Comparison of ENCODE assay signal across 1 cellular context in genomic region chr1:45544530-45544929, GRCh38.
TF ChIP-seq lines count a peak whose summit lies in the region.

No MANE protein-coding gene starts in this region.

TF ChIP-seq in endothelial cell of umbilical vein, 7 proteins besides CTCF, POLR2A, EP300 and RAD21:
- TF ChIP-seq MAX (IDR thresholded peaks at IDR 0.05; ENCODE audit: insufficient read depth, insufficient read length), result no peak
- no peak for TF ChIP-seq EZH2 (IDR thresholded peaks at IDR 0.05; ENCODE audit: borderline replicate concordance, low read depth, low read length, severe bottlenecking)
- no peak for TF ChIP-seq POLR2AphosphoS5 (IDR thresholded peaks at IDR 0.05; ENCODE audit: insufficient read depth, low read depth, low read length)
- TF ChIP-seq GATA2 (IDR thresholded peaks at IDR 0.05; ENCODE audit: insufficient read depth, insufficient read length, low read depth, low read length), result no peak
- no peak for TF ChIP-seq MYC (IDR thresholded peaks at IDR 0.05; ENCODE audit: low read depth, low read length)
- no peak for TF ChIP-seq FOS (IDR thresholded peaks at IDR 0.05; ENCODE audit: borderline replicate concordance, insufficient read depth, low read length)
- TF ChIP-seq JUN (IDR thresholded peaks at IDR 0.05; ENCODE audit: borderline replicate concordance, insufficient read depth, insufficient read length, low read depth), result no peak
